Comparison of ENCODE assay signal across 13 cellular contexts in genomic region chr18:21660078-21660477, GRCh38.
"Had no signal": no experiment of that assay in that cellular context is flagged by ENCODE, and none has a peak within 500 bp of the region (broad histone marks: within the 10 kb centered on the region; RNA-seq: fewer than 3 reads in every experiment).

No MANE protein-coding gene starts in this region.

- H3K4me1 Mint-ChIP-seq: endodermal cell, immature natural killer cell had no signal

- H3K27ac ChIP-seq: dorsolateral prefrontal cortex had no signal

- H3K27me3 Mint-ChIP-seq: natural killer cell treated with Interleukin-12 subunit alpha and Interleukin-12 subunit beta and Interleukin-15 and Interleukin-18, amount 100 ng/mL, for 72 hours had no signal

- H3K36me3 Mint-ChIP-seq: natural killer cell treated with Interleukin-12 subunit alpha and Interleukin-12 subunit beta and Interleukin-15 and Interleukin-18, amount 100 ng/mL, for 72 hours had no signal

- H3K27ac Mint-ChIP-seq: endodermal cell had no signal

- H3K4me3 ChIP-seq: dorsolateral prefrontal cortex had no signal

- H3K4me3 Mint-ChIP-seq: endodermal cell; immature natural killer cell; natural killer cell treated with Interleukin-12 subunit alpha and Interleukin-12 subunit beta and Interleukin-15 and Interleukin-18, amount 100 ng/mL, for 72 hours had no signal

- DNase-seq: activated CD4-positive, alpha-beta T cell treated with anti-CD3 and anti-CD28 coated beads, Interleukin-2, amount 50 U/mL, for 48 hours; activated naive CD4-positive, alpha-beta T cell; dorsolateral prefrontal cortex; endodermal cell; head of caudate nucleus; immature natural killer cell; mesendoderm; stimulated activated CD4-positive, alpha-beta T cell treated with anti-CD3 and anti-CD28 coated beads, Interleukin-15, amount 100 ng/mL, for 24 hours; stimulated activated CD4-positive, alpha-beta T cell treated with anti-CD3 and anti-CD28 coated beads, Interleukin-4, amount 100 ng/mL, for 1 hour; stimulated activated naive CD4-positive, alpha-beta T cell treated with Interleukin-2 at 50 U/mL for 16 hours; substantia nigra; trophoblast cell had no signal

- H3K9me3 Mint-ChIP-seq: endodermal cell; immature natural killer cell; natural killer cell treated with Interleukin-12 subunit alpha and Interleukin-12 subunit beta and Interleukin-15 and Interleukin-18, amount 100 ng/mL, for 72 hours had no signal

- H3K27me3 ChIP-seq: dorsolateral prefrontal cortex had no signal
